In the genomic region with DNA sequence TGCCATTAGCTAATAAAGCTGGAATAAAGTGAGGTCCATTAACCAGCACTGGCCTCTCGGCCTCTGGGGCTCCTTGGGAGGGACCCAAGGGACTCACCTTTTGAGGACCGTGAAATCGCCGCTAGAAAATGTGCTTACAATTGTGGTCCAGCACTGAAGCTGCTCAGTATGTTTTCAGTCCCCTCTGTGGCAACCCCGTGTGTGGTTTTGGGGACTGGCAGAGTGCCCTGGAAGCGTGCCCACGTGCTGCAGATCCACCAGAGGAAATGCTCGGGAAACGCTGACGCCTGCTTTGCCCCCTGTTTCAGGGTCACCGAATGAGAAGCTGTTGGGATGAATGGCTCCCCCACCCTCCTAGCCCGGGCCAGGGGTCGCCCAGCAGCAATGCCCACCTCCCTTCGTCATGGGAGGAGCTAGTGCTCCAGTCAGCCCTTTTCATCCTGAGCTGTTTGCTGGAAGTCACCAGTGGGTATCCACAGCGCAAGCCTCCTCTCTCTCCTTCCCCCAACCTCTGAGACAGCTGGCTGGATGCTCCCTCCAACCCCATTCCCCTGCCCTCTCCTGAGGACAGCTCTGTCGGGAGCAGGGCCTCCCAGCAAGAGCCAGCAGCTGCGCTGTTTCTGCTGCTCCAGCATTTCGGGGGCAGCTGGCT, we compare ENCODE assay signal across 1 cellular context.
TF ChIP-seq lines count a peak whose summit lies in the region.

No MANE protein-coding gene starts in this region.

TF ChIP-seq in HepG2, 621 proteins besides CTCF, POLR2A, EP300 and RAD21 (continued from another document):
- TF ChIP-seq, protein P1, sequence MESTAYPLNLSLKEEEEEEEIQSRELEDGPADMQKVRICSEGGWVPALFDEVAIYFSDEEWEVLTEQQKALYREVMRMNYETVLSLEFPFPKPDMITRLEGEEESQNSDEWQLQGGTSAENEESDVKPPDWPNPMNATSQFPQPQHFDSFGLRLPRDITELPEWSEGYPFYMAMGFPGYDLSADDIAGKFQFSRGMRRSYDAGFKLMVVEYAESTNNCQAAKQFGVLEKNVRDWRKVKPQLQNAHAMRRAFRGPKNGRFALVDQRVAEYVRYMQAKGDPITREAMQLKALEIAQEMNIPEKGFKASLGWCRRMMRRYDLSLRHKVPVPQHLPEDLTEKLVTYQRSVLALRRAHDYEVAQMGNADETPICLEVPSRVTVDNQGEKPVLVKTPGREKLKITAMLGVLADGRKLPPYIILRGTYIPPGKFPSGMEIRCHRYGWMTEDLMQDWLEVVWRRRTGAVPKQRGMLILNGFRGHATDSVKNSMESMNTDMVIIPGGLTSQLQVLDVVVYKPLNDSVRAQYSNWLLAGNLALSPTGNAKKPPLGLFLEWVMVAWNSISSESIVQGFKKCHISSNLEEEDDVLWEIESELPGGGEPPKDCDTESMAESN (CRISPR knock-in tag; conservative IDR thresholded peaks at IDR 0.05) = no peak
- no peak for TF ChIP-seq ZNF343 (CRISPR knock-in tag; IDR thresholded peaks at IDR 0.05)
- no peak for TF ChIP-seq ZSCAN22 (CRISPR knock-in tag; IDR thresholded peaks at IDR 0.05)
- TF ChIP-seq ETV5 (CRISPR knock-in tag; IDR thresholded peaks at IDR 0.05; ENCODE audit: borderline replicate concordance) = no peak
- TF ChIP-seq ZSCAN29 (CRISPR knock-in tag; conservative IDR thresholded peaks at IDR 0.05) = no peak
- no peak for TF ChIP-seq RORA (CRISPR knock-in tag; IDR thresholded peaks at IDR 0.05)
- TF ChIP-seq, protein P2, sequence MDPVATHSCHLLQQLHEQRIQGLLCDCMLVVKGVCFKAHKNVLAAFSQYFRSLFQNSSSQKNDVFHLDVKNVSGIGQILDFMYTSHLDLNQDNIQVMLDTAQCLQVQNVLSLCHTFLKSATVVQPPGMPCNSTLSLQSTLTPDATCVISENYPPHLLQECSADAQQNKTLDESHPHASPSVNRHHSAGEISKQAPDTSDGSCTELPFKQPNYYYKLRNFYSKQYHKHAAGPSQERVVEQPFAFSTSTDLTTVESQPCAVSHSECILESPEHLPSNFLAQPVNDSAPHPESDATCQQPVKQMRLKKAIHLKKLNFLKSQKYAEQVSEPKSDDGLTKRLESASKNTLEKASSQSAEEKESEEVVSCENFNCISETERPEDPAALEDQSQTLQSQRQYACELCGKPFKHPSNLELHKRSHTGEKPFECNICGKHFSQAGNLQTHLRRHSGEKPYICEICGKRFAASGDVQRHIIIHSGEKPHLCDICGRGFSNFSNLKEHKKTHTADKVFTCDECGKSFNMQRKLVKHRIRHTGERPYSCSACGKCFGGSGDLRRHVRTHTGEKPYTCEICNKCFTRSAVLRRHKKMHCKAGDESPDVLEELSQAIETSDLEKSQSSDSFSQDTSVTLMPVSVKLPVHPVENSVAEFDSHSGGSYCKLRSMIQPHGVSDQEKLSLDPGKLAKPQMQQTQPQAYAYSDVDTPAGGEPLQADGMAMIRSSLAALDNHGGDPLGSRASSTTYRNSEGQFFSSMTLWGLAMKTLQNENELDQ (CRISPR knock-in tag; IDR thresholded peaks at IDR 0.05; ENCODE audit: borderline replicate concordance) = no peak
- TF ChIP-seq, protein P3, sequence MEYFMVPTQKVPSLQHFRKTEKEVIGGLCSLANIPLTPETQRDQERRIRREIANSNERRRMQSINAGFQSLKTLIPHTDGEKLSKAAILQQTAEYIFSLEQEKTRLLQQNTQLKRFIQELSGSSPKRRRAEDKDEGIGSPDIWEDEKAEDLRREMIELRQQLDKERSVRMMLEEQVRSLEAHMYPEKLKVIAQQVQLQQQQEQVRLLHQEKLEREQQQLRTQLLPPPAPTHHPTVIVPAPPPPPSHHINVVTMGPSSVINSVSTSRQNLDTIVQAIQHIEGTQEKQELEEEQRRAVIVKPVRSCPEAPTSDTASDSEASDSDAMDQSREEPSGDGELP (IDR thresholded peaks at IDR 0.05; ENCODE audit: borderline replicate concordance, low read depth) = peak; percentile 48; the same call in 1 of the 2 replicates
- TF ChIP-seq, protein P4, sequence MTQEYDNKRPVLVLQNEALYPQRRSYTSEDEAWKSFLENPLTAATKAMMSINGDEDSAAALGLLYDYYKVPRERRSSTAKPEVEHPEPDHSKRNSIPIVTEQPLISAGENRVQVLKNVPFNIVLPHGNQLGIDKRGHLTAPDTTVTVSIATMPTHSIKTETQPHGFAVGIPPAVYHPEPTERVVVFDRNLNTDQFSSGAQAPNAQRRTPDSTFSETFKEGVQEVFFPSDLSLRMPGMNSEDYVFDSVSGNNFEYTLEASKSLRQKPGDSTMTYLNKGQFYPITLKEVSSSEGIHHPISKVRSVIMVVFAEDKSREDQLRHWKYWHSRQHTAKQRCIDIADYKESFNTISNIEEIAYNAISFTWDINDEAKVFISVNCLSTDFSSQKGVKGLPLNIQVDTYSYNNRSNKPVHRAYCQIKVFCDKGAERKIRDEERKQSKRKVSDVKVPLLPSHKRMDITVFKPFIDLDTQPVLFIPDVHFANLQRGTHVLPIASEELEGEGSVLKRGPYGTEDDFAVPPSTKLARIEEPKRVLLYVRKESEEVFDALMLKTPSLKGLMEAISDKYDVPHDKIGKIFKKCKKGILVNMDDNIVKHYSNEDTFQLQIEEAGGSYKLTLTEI (CRISPR knock-in tag; conservative IDR thresholded peaks at IDR 0.05) = no peak
- TF ChIP-seq ZNF510 (CRISPR knock-in tag; IDR thresholded peaks at IDR 0.05; ENCODE audit: low read depth) = no peak
- TF ChIP-seq, protein P5, sequence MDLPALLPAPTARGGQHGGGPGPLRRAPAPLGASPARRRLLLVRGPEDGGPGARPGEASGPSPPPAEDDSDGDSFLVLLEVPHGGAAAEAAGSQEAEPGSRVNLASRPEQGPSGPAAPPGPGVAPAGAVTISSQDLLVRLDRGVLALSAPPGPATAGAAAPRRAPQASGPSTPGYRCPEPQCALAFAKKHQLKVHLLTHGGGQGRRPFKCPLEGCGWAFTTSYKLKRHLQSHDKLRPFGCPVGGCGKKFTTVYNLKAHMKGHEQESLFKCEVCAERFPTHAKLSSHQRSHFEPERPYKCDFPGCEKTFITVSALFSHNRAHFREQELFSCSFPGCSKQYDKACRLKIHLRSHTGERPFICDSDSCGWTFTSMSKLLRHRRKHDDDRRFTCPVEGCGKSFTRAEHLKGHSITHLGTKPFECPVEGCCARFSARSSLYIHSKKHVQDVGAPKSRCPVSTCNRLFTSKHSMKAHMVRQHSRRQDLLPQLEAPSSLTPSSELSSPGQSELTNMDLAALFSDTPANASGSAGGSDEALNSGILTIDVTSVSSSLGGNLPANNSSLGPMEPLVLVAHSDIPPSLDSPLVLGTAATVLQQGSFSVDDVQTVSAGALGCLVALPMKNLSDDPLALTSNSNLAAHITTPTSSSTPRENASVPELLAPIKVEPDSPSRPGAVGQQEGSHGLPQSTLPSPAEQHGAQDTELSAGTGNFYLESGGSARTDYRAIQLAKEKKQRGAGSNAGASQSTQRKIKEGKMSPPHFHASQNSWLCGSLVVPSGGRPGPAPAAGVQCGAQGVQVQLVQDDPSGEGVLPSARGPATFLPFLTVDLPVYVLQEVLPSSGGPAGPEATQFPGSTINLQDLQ (CRISPR knock-in tag; IDR thresholded peaks at IDR 0.05) = no peak
- TF ChIP-seq ZMAT3 (CRISPR knock-in tag; conservative IDR thresholded peaks at IDR 0.05) = no peak
- TF ChIP-seq, protein P6, sequence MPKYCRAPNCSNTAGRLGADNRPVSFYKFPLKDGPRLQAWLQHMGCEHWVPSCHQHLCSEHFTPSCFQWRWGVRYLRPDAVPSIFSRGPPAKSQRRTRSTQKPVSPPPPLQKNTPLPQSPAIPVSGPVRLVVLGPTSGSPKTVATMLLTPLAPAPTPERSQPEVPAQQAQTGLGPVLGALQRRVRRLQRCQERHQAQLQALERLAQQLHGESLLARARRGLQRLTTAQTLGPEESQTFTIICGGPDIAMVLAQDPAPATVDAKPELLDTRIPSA (CRISPR knock-in tag; IDR thresholded peaks at IDR 0.05; ENCODE audit: borderline replicate concordance) = no peak
- 0 out of 2 replicates have a peak, but pooled peaks have one; percentile 21 for TF ChIP-seq ZNF431 (CRISPR knock-in tag; IDR thresholded peaks at IDR 0.05; ENCODE audit: borderline replicate concordance, low read depth)
- TF ChIP-seq RCOR2 (CRISPR knock-in tag; IDR thresholded peaks at IDR 0.05) = no peak
- 0 out of 2 replicates have a peak, but pooled peaks have one; percentile 25 for TF ChIP-seq AHR (CRISPR knock-in tag; IDR thresholded peaks at IDR 0.05)
- TF ChIP-seq HMG20A (CRISPR knock-in tag; IDR thresholded peaks at IDR 0.05; ENCODE audit: borderline replicate concordance) = no peak
- peak; percentile 96 for TF ChIP-seq HNRNPL (IDR thresholded peaks at IDR 0.05; ENCODE audit: low read depth, low read length)
- TF ChIP-seq, protein P7, sequence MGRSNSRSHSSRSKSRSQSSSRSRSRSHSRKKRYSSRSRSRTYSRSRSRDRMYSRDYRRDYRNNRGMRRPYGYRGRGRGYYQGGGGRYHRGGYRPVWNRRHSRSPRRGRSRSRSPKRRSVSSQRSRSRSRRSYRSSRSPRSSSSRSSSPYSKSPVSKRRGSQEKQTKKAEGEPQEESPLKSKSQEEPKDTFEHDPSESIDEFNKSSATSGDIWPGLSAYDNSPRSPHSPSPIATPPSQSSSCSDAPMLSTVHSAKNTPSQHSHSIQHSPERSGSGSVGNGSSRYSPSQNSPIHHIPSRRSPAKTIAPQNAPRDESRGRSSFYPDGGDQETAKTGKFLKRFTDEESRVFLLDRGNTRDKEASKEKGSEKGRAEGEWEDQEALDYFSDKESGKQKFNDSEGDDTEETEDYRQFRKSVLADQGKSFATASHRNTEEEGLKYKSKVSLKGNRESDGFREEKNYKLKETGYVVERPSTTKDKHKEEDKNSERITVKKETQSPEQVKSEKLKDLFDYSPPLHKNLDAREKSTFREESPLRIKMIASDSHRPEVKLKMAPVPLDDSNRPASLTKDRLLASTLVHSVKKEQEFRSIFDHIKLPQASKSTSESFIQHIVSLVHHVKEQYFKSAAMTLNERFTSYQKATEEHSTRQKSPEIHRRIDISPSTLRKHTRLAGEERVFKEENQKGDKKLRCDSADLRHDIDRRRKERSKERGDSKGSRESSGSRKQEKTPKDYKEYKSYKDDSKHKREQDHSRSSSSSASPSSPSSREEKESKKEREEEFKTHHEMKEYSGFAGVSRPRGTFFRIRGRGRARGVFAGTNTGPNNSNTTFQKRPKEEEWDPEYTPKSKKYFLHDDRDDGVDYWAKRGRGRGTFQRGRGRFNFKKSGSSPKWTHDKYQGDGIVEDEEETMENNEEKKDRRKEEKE (IDR thresholded peaks at IDR 0.05) = no peak
- TF ChIP-seq MATR3 (CRISPR knock-in tag; IDR thresholded peaks at IDR 0.05) = no peak
- TF ChIP-seq ZNF530 (CRISPR knock-in tag; IDR thresholded peaks at IDR 0.05; ENCODE audit: low read depth) = no peak
- 0 out of 2 replicates have a peak, but pooled peaks have one; percentile 66 for TF ChIP-seq ZNF296 (CRISPR knock-in tag; conservative IDR thresholded peaks at IDR 0.05)
- TF ChIP-seq CREB1 (IDR thresholded peaks at IDR 0.05) = no peak
- TF ChIP-seq CREB1 (CRISPR knock-in tag; IDR thresholded peaks at IDR 0.05) = no peak
- no peak for TF ChIP-seq SRSF1 (optimal IDR thresholded peaks at IDR 0.05; ENCODE audit: low read depth, low read length)
- TF ChIP-seq, protein P8, sequence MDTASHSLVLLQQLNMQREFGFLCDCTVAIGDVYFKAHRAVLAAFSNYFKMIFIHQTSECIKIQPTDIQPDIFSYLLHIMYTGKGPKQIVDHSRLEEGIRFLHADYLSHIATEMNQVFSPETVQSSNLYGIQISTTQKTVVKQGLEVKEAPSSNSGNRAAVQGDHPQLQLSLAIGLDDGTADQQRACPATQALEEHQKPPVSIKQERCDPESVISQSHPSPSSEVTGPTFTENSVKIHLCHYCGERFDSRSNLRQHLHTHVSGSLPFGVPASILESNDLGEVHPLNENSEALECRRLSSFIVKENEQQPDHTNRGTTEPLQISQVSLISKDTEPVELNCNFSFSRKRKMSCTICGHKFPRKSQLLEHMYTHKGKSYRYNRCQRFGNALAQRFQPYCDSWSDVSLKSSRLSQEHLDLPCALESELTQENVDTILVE (CRISPR knock-in tag; IDR thresholded peaks at IDR 0.05) = no peak
- TF ChIP-seq, protein P9, sequence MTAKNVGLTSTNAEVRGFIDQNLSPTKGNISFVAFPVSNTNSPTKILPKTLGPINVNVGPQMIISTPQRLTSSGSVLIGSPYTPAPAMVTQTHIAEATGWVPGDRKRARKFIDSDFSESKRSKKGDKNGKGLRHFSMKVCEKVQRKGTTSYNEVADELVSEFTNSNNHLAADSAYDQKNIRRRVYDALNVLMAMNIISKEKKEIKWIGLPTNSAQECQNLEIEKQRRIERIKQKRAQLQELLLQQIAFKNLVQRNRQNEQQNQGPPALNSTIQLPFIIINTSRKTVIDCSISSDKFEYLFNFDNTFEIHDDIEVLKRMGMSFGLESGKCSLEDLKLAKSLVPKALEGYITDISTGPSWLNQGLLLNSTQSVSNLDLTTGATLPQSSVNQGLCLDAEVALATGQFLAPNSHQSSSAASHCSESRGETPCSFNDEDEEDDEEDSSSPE (CRISPR knock-in tag; IDR thresholded peaks at IDR 0.05) = no peak
- peak; percentile 57; the same call in 1 of the 2 replicates for TF ChIP-seq MYC (CRISPR knock-in tag; IDR thresholded peaks at IDR 0.05; ENCODE audit: borderline replicate concordance)
- TF ChIP-seq PAX8 (CRISPR knock-in tag; IDR thresholded peaks at IDR 0.05; ENCODE audit: borderline replicate concordance) = no peak
- no peak for TF ChIP-seq ZNF337 (CRISPR knock-in tag; IDR thresholded peaks at IDR 0.05; ENCODE audit: borderline replicate concordance, low read depth)
- TF ChIP-seq ASH2L (IDR thresholded peaks at IDR 0.05; ENCODE audit: insufficient read length, low read depth, low read length) = peak; percentile 7
- no peak for TF ChIP-seq AGO1 (IDR thresholded peaks at IDR 0.05; ENCODE audit: low read depth, low read length, poor library complexity, severe bottlenecking)
- no peak for TF ChIP-seq EZH2 (conservative IDR thresholded peaks at IDR 0.05; ENCODE audit: low read depth, low read length)
- TF ChIP-seq, protein P10, sequence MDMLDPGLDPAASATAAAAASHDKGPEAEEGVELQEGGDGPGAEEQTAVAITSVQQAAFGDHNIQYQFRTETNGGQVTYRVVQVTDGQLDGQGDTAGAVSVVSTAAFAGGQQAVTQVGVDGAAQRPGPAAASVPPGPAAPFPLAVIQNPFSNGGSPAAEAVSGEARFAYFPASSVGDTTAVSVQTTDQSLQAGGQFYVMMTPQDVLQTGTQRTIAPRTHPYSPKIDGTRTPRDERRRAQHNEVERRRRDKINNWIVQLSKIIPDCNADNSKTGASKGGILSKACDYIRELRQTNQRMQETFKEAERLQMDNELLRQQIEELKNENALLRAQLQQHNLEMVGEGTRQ (IDR thresholded peaks at IDR 0.05; ENCODE audit: low read depth, low read length) = peak; percentile 62
- TF ChIP-seq, protein P10 (CRISPR knock-in tag; IDR thresholded peaks at IDR 0.05; ENCODE audit: borderline replicate concordance) = 0 out of 2 replicates have a peak, but pooled peaks have one; percentile 11
- TF ChIP-seq KMT2A (CRISPR knock-in tag; IDR thresholded peaks at IDR 0.05) = 0 out of 2 replicates have a peak, but pooled peaks have one; percentile 34
- 0 out of 2 replicates have a peak, but pooled peaks have one; percentile 2 for TF ChIP-seq ZNF598 (CRISPR knock-in tag; IDR thresholded peaks at IDR 0.05; ENCODE audit: borderline replicate concordance)
- TF ChIP-seq PHF8 (CRISPR knock-in tag; IDR thresholded peaks at IDR 0.05) = 0 out of 2 replicates have a peak, but pooled peaks have one; percentile 24
TF ChIP-seq in HepG2: peak in this region for 39.
